16 cellular contexts compared by ENCODE assay signal in the genomic region with DNA sequence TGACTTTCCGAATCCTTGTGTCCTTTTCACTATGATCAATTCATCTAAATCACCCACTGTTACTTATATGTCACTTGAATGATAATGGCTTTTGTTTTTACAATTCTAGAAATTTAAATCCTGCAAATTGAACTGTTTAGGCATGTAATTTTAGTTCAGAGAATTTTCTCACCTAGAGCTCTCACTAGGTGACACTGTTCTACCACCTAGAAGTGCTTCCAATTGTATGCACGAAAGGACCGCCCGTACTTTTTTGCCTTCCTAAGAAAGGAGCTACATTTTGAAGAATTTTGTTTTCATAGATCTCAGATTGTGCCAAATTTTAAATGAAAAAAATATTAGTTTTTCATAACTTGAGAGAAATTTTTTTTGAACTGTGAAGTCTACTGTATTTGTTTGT.
DNase-seq lines count a peak whose midpoint lies in the region; ATAC-seq and TF ChIP-seq lines count a peak whose summit lies in the region.
"Had no signal": no experiment of that assay in that cellular context is flagged by ENCODE, and none has a peak within 500 bp of the region (broad histone marks: within the 10 kb centered on the region; RNA-seq: fewer than 3 reads in every experiment).

No MANE protein-coding gene starts in this region.

- no peaks in the 10 kb centered on the region for H3K27me3 Mint-ChIP-seq in type B pancreatic cell
- H3K27me3 Mint-ChIP-seq: activated B cell treated with CpG ODN at 0.5 μM for 24 hours, naive B cell had no signal

- H3K9me3 Mint-ChIP-seq in type B pancreatic cell = no peaks in the 10 kb centered on the region
- H3K9me3 Mint-ChIP-seq: activated B cell treated with CpG ODN at 0.5 μM for 24 hours had no signal

- H3K4me1 ChIP-seq in left ventricle myocardium inferior (no peaks in the 10 kb centered on the region), Panc1 (ENCODE audit: control insufficient read depth, insufficient read depth, low read length) (no peaks in the 10 kb centered on the region)
- H3K4me1 ChIP-seq: esophagus muscularis mucosa, SJCRH30, upper lobe of right lung had no signal

- BruUV-seq in Panc1 (replicated peaks; lab: Mats Ljungman, UMichigan) = no TSS peak

- intact Hi-C loops in left ventricle myocardium inferior (cut with micrococcal nuclease) = loop anchor here (10.0 kb wide), 1 partner anchor 389 kb away; no protein-coding TSS in a partner anchor
- intact Hi-C loops in left cardiac atrium (cut with DNase I) = loop anchor here in 1 of 2 donors (5.0 kb wide), 1 partner anchor 687 kb away; the partner anchor contains the start of gene NPY1R
- intact Hi-C loops in Panc1 (cut with micrococcal nuclease; ENCODE audit: unreplicated experiment) = no loop called here

- no peak overlapping the region for H3K27ac ChIP-seq in left ventricle myocardium inferior (replicated peaks)
- H3K27ac ChIP-seq in Panc1 (ENCODE audit: low read length) = no peak overlapping the region
- H3K27ac ChIP-seq: esophagus muscularis mucosa, SJCRH30, upper lobe of right lung had no signal

- in situ Hi-C loops in Panc1 (cut with HindIII; ENCODE audit: low pct_unique_long_range_greater_than_20kb, low sequenced_read_pairs) = no loop called here

- DNase-seq in left ventricle myocardium inferior (no peak), left cardiac atrium (no peak), Panc1 (ENCODE audit: low read depth, low spot score) (no peak), fibroblast of villous mesenchyme (ENCODE audit: low read depth) (peak; percentile 8), type B pancreatic cell (ENCODE audit: extremely low spot score, unreplicated experiment) (no peak), germinal center (ENCODE audit: low spot score) (no peak)
- DNase-seq: activated B cell treated with CpG ODN at 0.5 μM for 24 hours, activated T-cell treated with anti-CD3 and anti-CD28 coated beads for 4 hours, immature natural killer cell, naive B cell, NCI-H187, SJCRH30, upper lobe of right lung had no signal

- no peak overlapping the region for H3K4me3 Mint-ChIP-seq in type B pancreatic cell
- H3K4me3 Mint-ChIP-seq: activated B cell treated with CpG ODN at 0.5 μM for 24 hours, immature natural killer cell, naive B cell had no signal

- H3K27me3 ChIP-seq in left ventricle myocardium inferior (ENCODE audit: low read depth) = no peaks in the 10 kb centered on the region
- H3K27me3 ChIP-seq in Panc1 (ENCODE audit: control insufficient read depth, insufficient read depth, low read length) = no peaks in the 10 kb centered on the region
- H3K27me3 ChIP-seq: esophagus muscularis mucosa, SJCRH30, upper lobe of right lung had no signal

- POLR2A ChIA-PET in Panc1 (lab: Charles Lee) = interaction anchor here (0.6 kb wide), 1 partner anchor 348 kb away, joined by 4 read pairs; no protein-coding TSS in a partner anchor

- H3K27ac Mint-ChIP-seq in type B pancreatic cell = no peak overlapping the region
- H3K27ac Mint-ChIP-seq: activated B cell treated with CpG ODN at 0.5 μM for 24 hours, immature natural killer cell, naive B cell had no signal

- H3K36me3 Mint-ChIP-seq in type B pancreatic cell = no peaks in the 10 kb centered on the region
- H3K36me3 Mint-ChIP-seq: naive B cell had no signal

- ATAC-seq in left cardiac atrium = no peak
- ATAC-seq in Panc1 = no peak
- no peak for ATAC-seq in GM19395 (IDR thresholded peaks at IDR 0.05; ENCODE audit: unreplicated experiment)
- no peak for ATAC-seq in GM21526 (IDR thresholded peaks at IDR 0.05; ENCODE audit: low FRiP score, unreplicated experiment)
- ATAC-seq: upper lobe of right lung had no signal

- TF ChIP-seq CTCF in left ventricle myocardium inferior (IDR thresholded peaks at IDR 0.05; ENCODE audit: borderline replicate concordance) (peak; percentile 62), Panc1 (IDR thresholded peaks at IDR 0.05) (peak; percentile 22; the same call in 1 of the 2 replicates), fibroblast of villous mesenchyme (IDR thresholded peaks at IDR 0.05; ENCODE audit: insufficient read depth, low read depth, low read length) (no peak), type B pancreatic cell (conservative IDR thresholded peaks at IDR 0.05) (no peak)

- H3K4me1 Mint-ChIP-seq in type B pancreatic cell (ENCODE audit: unreplicated experiment) = no peaks in the 10 kb centered on the region
- H3K4me1 Mint-ChIP-seq: activated B cell treated with CpG ODN at 0.5 μM for 24 hours, immature natural killer cell, naive B cell had no signal

- no peak overlapping the region for H3K4me3 ChIP-seq in left ventricle myocardium inferior
- no peak overlapping the region for H3K4me3 ChIP-seq in Panc1 (ENCODE audit: low read depth in 2 of 2, low read length in 2 of 2)
- no peak overlapping the region for H3K4me3 ChIP-seq in fibroblast of villous mesenchyme (ENCODE audit: low read depth, low read length)
- H3K4me3 ChIP-seq: esophagus muscularis mucosa, SJCRH30, upper lobe of right lung had no signal

- H3K9me3 ChIP-seq in left ventricle myocardium inferior (replicated peaks) (no peaks in the 10 kb centered on the region), Panc1 (ENCODE audit: control insufficient read depth, insufficient read depth, low read depth, low read length) (no peaks in the 10 kb centered on the region)
- H3K9me3 ChIP-seq: esophagus muscularis mucosa, SJCRH30, upper lobe of right lung had no signal

- CTCF ChIA-PET in Panc1 (lab: Charles Lee) = no interaction called here

- H3K36me3 ChIP-seq in left ventricle myocardium inferior (no peaks in the 10 kb centered on the region), Panc1 (ENCODE audit: control insufficient read depth, insufficient read depth, low read length) (no peaks in the 10 kb centered on the region)
- H3K36me3 ChIP-seq: esophagus muscularis mucosa, SJCRH30, upper lobe of right lung had no signal

Comparison
In these comparisons a context has a peak if more than half of its experiments do, and no peak if none do; other contexts are left out.
1. CTCF ChIP-seq: peak in left ventricle myocardium inferior (single experiment) and Panc1 (single experiment); none in fibroblast of villous mesenchyme (single experiment) and type B pancreatic cell (single experiment).